ENCODE assay signal across 2 cellular contexts in genomic region chr6:35386989-35387388, GRCh38.
A peak's percentile ranks its signal among the peaks of the same experiment; 100 is the strongest.
TF ChIP-seq lines count a peak whose summit lies in the region.

No MANE protein-coding gene starts in this region.

TF ChIP-seq in PFSK-1, 5 proteins besides CTCF, POLR2A, EP300 and RAD21:
- TF ChIP-seq SIN3A (IDR thresholded peaks at IDR 0.05; ENCODE audit: borderline replicate concordance, insufficient read depth, low read length) (no peak), TAF1 (IDR thresholded peaks at IDR 0.05; ENCODE audit: borderline replicate concordance, insufficient read depth, low read length) (no peak), FOXP2 (optimal IDR thresholded peaks at IDR 0.05; ENCODE audit: borderline replicate concordance, extremely low read depth, extremely low read length, insufficient read depth) (peak; percentile 52), POLR2AphosphoS5 (IDR thresholded peaks at IDR 0.05; ENCODE audit: low read depth, low read length) (no peak), REST (IDR thresholded peaks at IDR 0.05; ENCODE audit: insufficient read depth in 1 of 2, low read depth in 2 of 2, low read length in 2 of 2) (no peak)
TF ChIP-seq in PFSK-1: peak in this region for 1.

TF ChIP-seq in H1, 55 proteins besides CTCF, POLR2A, EP300 and RAD21:
- TF ChIP-seq CEBPB (IDR thresholded peaks at IDR 0.05; ENCODE audit: low read depth, low read length): peak; percentile 46; the same call in 1 of the 2 replicates
- TF ChIP-seq NANOG (IDR thresholded peaks at IDR 0.05; ENCODE audit: insufficient read depth, low read depth, low read length, poor library complexity, severe bottlenecking): no peak
- TF ChIP-seq TAF7 (optimal IDR thresholded peaks at IDR 0.05; ENCODE audit: borderline replicate concordance, low read depth, low read length): no peak
- TF ChIP-seq SIN3A (conservative IDR thresholded peaks at IDR 0.05 in 1 of 2, IDR thresholded peaks at IDR 0.05 in 1 of 2; ENCODE audit: low read depth in 1 of 2, low read length in 2 of 2): no peak
- no peak for TF ChIP-seq CHD1 (IDR thresholded peaks at IDR 0.05; ENCODE audit: low read depth, low read length)
- no peak for TF ChIP-seq CHD7 (IDR thresholded peaks at IDR 0.05; ENCODE audit: insufficient replicate concordance, low read length)
- no peak for TF ChIP-seq MAX (IDR thresholded peaks at IDR 0.05)
TF ChIP-seq in H1: peak in this region for 1.
